ENCODE assay signal across 9 cellular contexts in the genomic region with DNA sequence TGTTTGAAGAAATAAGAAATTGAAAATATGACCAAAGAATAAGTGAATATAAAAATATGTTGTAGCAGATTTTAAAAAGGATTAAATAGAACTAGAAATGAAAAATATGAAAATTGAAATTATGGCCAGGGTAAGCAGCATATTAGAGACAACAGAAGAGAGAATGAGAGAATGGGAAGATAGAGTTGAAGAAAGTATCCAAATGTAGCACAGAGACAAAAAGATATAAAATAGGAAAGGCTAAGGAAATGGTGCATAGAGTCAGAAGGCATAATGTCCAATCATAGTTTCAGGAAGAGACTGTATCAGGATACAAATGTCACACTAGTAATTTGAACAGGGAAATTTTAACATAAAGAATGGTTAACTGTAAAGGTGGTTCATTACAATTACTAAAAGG.
"Had no signal": no experiment of that assay in that cellular context is flagged by ENCODE, and none has a peak within 500 bp of the region (broad histone marks: within the 10 kb centered on the region; RNA-seq: fewer than 3 reads in every experiment).

No MANE protein-coding gene starts in this region.

- H3K4me2 ChIP-seq: GM23338 had no signal

- H3K9me3 Mint-ChIP-seq: GM23338 had no signal

- DNase-seq: H7, HFFc6, KG1 had no signal

- H2AFZ ChIP-seq: GM23338 had no signal

- H3K4me3 Mint-ChIP-seq: GM23338, HFFc6, IgD-negative memory B cell had no signal

- H3K27ac ChIP-seq: HL-60 had no signal

- H3K4me3 ChIP-seq: GM23338, HAP-1 had no signal

- ATAC-seq: GM23338, HepG2 had no signal

- FAIRE-seq: H1, HepG2 had no signal

- H3K27ac Mint-ChIP-seq: GM23338, HFFc6, IgD-negative memory B cell had no signal

- H3K36me3 ChIP-seq: HAP-1 had no signal

- H3K4me1 Mint-ChIP-seq: GM23338, IgD-negative memory B cell had no signal

- H3K4me1 ChIP-seq: HAP-1 had no signal
